ENCODE assay signal across 9 cellular contexts in genomic region chr12:116143883-116144266, GRCh38.
DNase-seq lines count a peak whose midpoint lies in the region; ATAC-seq, FAIRE-seq and TF ChIP-seq lines count a peak whose summit lies in the region.
"Had no signal": no experiment of that assay in that cellular context is flagged by ENCODE, and none has a peak within 500 bp of the region (broad histone marks: within the 10 kb centered on the region; RNA-seq: fewer than 3 reads in every experiment).

No MANE protein-coding gene starts in this region.

- H3K27ac ChIP-seq in CD8-positive, alpha-beta memory T cell (ENCODE audit: low read depth, low read length) = no peak overlapping the region
- H3K27ac ChIP-seq in HUES48 (ENCODE audit: low read depth, low read length) = peak overlapping the region; percentile 44
- H3K27ac ChIP-seq in neutrophil = peak overlapping the region; percentile 53
- H3K27ac ChIP-seq: vagina had no signal

- CTCF ChIA-PET in CD8-positive, alpha-beta memory T cell (lab: Charles Lee) = interaction anchor here (1.0 to 4.2 kb wide), 2 partner anchors 50 to 455 kb away, joined by 3 to 15 read pairs; no protein-coding TSS in a partner anchor

- ATAC-seq in GM19463 (IDR thresholded peaks at IDR 0.05; ENCODE audit: unreplicated experiment) = no peak

- no peaks in the 10 kb centered on the region for H3K27me3 Mint-ChIP-seq in CD8-positive, alpha-beta memory T cell
- H3K27me3 Mint-ChIP-seq in dendritic cell treated with granulocyte-macrophage colony-stimulating factor and Interleukin-4, amounts not matched to agents 40 ng/mL and 50 ng/mL, for 4 days = no peaks in the 10 kb centered on the region

- no peaks in the 10 kb centered on the region for H3K36me3 Mint-ChIP-seq in CD8-positive, alpha-beta memory T cell
- H3K36me3 Mint-ChIP-seq in dendritic cell treated with granulocyte-macrophage colony-stimulating factor and Interleukin-4, amounts not matched to agents 40 ng/mL and 50 ng/mL, for 4 days (ENCODE audit: low read depth) = no peaks in the 10 kb centered on the region

- H3K27me3 ChIP-seq in CD8-positive, alpha-beta memory T cell (ENCODE audit: insufficient read depth, low read length, poor library complexity, severe bottlenecking) = no peaks in the 10 kb centered on the region
- H3K27me3 ChIP-seq in HUES48 (ENCODE audit: control insufficient read depth, insufficient read depth, low read length) (no peaks in the 10 kb centered on the region), neutrophil (no peaks in the 10 kb centered on the region)
- H3K27me3 ChIP-seq: vagina had no signal

- peaks cover 29% of the 10 kb centered on the region for H3K4me1 ChIP-seq in CD8-positive, alpha-beta memory T cell (ENCODE audit: insufficient read depth, low read length)
- H3K4me1 ChIP-seq in HUES48 (ENCODE audit: control insufficient read depth, insufficient read depth, low read length) (peaks cover 50% of the 10 kb centered on the region), neutrophil (ENCODE audit: control insufficient read depth in 1 of 2, insufficient read depth in 1 of 2, low read depth in 1 of 2, low read length in 1 of 2) (peaks cover 26 to 30% of the 10 kb centered on the region in 2 experiments)

- POLR2A ChIA-PET in CD8-positive, alpha-beta memory T cell (lab: Charles Lee) = interaction anchor here (0.7 kb wide), 1 partner anchor 50 kb away, joined by 6 read pairs; no protein-coding TSS in a partner anchor

- no peak overlapping the region for H3K4me3 ChIP-seq in CD8-positive, alpha-beta memory T cell (ENCODE audit: low read length)
- H3K4me3 ChIP-seq in HUES48 (ENCODE audit: low read depth, low read length) (no peak overlapping the region), neutrophil (ENCODE audit: low read depth in 1 of 2, low read length in 1 of 2) (no peak overlapping the region)
- H3K4me3 ChIP-seq: vagina had no signal

- no peak for FAIRE-seq in GM19239 (lab: Jason Lieb, UNC)

- no peak for DNase-seq in CD8-positive, alpha-beta memory T cell
- DNase-seq in KG1 (lab: John Stamatoyannopoulos, UW) (no peak), GM19239 (ENCODE audit: insufficient read length, low spot score) (no peak), Kasumi-1 (lab: John Stamatoyannopoulos, UW) (no peak)

- no peaks in the 10 kb centered on the region for H3K9me3 ChIP-seq in CD8-positive, alpha-beta memory T cell (ENCODE audit: low read length)
- H3K9me3 ChIP-seq in HUES48 (ENCODE audit: control insufficient read depth, insufficient read depth, low read length) (no peaks in the 10 kb centered on the region), neutrophil (no peaks in the 10 kb centered on the region)
- H3K9me3 ChIP-seq: vagina had no signal

- H3K27ac Mint-ChIP-seq in CD8-positive, alpha-beta memory T cell = peak overlapping the region in 6 of 8 donors; percentile 7 to 80 (median 32)
- H3K27ac Mint-ChIP-seq in dendritic cell treated with granulocyte-macrophage colony-stimulating factor and Interleukin-4, amounts not matched to agents 40 ng/mL and 50 ng/mL, for 4 days = peak overlapping the region; percentile 62

- peak overlapping the region in 5 of 7 donors; percentile 4 to 65 (median 52) for H3K4me3 Mint-ChIP-seq in CD8-positive, alpha-beta memory T cell
- H3K4me3 Mint-ChIP-seq in dendritic cell treated with granulocyte-macrophage colony-stimulating factor and Interleukin-4, amounts not matched to agents 40 ng/mL and 50 ng/mL, for 4 days = no peak overlapping the region

- no peaks in the 10 kb centered on the region for H3K36me3 ChIP-seq in CD8-positive, alpha-beta memory T cell (ENCODE audit: insufficient read depth, low read length)
- H3K36me3 ChIP-seq in HUES48 (ENCODE audit: control insufficient read depth, insufficient read depth, low read length) = no peaks in the 10 kb centered on the region
- no peaks in the 10 kb centered on the region for H3K36me3 ChIP-seq in neutrophil
- H3K36me3 ChIP-seq: vagina had no signal

- H3K4me1 Mint-ChIP-seq in CD8-positive, alpha-beta memory T cell = peaks cover 46 to 51% (median 51%) of the 10 kb centered on the region in 3 donors
- peaks cover 50% of the 10 kb centered on the region for H3K4me1 Mint-ChIP-seq in dendritic cell treated with granulocyte-macrophage colony-stimulating factor and Interleukin-4, amounts not matched to agents 40 ng/mL and 50 ng/mL, for 4 days (ENCODE audit: low read depth)

- no peak for TF ChIP-seq CTCF in neutrophil (IDR thresholded peaks at IDR 0.05)

- no peak overlapping the region for H3K9ac ChIP-seq in HUES48 (ENCODE audit: low read depth, low read length)

- intact Hi-C loops in dendritic cell treated with granulocyte-macrophage colony-stimulating factor and Interleukin-4, amounts not matched to agents 40 ng/mL and 50 ng/mL, for 4 days (cut with micrococcal nuclease) = no loop called here

- H3K9me3 Mint-ChIP-seq in CD8-positive, alpha-beta memory T cell = no peaks in the 10 kb centered on the region
- no peaks in the 10 kb centered on the region for H3K9me3 Mint-ChIP-seq in dendritic cell treated with granulocyte-macrophage colony-stimulating factor and Interleukin-4, amounts not matched to agents 40 ng/mL and 50 ng/mL, for 4 days
